1 cellular context compared by ENCODE assay signal in the genomic region with DNA sequence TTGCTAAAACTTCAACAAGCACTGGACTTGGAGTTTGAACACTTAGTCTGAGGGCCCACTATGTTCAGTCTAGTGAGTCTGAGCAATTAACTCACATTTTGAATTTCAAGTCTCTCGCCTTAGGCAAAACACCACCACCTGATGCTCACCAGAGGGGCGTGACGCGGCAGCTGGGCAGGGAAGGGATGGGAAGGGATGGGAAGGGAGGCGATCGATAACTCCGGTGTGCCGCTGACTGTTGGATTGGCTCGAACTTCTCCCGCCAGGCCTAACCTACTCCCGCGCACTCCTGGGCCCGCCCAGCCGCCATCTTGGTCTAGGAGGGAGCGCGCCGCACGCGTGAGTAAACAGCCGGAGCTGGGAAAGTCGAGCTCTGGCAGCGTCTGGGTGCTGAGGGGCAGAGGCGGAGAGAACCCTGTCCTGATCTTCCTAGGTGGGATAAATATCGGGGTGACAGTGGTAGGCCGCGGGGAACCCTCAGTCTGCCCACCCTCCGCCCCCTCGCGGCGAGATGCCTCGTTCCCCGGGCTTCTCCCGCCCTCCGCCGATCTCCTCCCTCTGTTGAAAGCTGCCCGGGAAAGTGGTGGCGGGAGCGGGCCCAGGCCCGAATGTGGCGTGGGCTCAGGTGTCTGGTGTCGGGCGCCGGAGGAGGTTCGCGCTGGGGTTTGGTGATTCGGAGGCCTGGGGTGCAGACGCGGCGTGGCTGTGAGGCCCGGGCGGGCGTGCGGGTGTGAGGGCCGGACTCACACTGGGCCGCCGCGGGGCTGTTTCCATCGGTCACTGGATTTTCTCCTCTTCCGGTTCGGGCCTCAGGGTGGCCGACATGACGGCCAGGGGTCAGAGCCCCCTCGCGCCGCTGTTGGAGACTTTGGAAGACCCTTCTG.
A peak's percentile ranks its signal among the peaks of the same experiment; 100 is the strongest.
TF ChIP-seq lines count a peak whose summit lies in the region.

A gene with protein sequence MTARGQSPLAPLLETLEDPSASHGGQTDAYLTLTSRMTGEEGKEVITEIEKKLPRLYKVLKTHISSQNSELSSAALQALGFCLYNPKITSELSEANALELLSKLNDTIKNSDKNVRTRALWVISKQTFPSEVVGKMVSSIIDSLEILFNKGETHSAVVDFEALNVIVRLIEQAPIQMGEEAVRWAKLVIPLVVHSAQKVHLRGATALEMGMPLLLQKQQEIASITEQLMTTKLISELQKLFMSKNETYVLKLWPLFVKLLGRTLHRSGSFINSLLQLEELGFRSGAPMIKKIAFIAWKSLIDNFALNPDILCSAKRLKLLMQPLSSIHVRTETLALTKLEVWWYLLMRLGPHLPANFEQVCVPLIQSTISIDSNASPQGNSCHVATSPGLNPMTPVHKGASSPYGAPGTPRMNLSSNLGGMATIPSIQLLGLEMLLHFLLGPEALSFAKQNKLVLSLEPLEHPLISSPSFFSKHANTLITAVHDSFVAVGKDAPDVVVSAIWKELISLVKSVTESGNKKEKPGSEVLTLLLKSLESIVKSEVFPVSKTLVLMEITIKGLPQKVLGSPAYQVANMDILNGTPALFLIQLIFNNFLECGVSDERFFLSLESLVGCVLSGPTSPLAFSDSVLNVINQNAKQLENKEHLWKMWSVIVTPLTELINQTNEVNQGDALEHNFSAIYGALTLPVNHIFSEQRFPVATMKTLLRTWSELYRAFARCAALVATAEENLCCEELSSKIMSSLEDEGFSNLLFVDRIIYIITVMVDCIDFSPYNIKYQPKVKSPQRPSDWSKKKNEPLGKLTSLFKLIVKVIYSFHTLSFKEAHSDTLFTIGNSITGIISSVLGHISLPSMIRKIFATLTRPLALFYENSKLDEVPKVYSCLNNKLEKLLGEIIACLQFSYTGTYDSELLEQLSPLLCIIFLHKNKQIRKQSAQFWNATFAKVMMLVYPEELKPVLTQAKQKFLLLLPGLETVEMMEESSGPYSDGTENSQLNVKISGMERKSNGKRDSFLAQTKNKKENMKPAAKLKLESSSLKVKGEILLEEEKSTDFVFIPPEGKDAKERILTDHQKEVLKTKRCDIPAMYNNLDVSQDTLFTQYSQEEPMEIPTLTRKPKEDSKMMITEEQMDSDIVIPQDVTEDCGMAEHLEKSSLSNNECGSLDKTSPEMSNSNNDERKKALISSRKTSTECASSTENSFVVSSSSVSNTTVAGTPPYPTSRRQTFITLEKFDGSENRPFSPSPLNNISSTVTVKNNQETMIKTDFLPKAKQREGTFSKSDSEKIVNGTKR (N-terminal part only) (plus strand): TSS at position 302 of the 884 bp plus-strand sequence. CDS start 522 bp downstream, at position 824.

TF ChIP-seq in WTC11, 78 proteins besides CTCF, POLR2A, EP300 and RAD21 (continued from another document and continues in another):
- TF ChIP-seq, protein P1, sequence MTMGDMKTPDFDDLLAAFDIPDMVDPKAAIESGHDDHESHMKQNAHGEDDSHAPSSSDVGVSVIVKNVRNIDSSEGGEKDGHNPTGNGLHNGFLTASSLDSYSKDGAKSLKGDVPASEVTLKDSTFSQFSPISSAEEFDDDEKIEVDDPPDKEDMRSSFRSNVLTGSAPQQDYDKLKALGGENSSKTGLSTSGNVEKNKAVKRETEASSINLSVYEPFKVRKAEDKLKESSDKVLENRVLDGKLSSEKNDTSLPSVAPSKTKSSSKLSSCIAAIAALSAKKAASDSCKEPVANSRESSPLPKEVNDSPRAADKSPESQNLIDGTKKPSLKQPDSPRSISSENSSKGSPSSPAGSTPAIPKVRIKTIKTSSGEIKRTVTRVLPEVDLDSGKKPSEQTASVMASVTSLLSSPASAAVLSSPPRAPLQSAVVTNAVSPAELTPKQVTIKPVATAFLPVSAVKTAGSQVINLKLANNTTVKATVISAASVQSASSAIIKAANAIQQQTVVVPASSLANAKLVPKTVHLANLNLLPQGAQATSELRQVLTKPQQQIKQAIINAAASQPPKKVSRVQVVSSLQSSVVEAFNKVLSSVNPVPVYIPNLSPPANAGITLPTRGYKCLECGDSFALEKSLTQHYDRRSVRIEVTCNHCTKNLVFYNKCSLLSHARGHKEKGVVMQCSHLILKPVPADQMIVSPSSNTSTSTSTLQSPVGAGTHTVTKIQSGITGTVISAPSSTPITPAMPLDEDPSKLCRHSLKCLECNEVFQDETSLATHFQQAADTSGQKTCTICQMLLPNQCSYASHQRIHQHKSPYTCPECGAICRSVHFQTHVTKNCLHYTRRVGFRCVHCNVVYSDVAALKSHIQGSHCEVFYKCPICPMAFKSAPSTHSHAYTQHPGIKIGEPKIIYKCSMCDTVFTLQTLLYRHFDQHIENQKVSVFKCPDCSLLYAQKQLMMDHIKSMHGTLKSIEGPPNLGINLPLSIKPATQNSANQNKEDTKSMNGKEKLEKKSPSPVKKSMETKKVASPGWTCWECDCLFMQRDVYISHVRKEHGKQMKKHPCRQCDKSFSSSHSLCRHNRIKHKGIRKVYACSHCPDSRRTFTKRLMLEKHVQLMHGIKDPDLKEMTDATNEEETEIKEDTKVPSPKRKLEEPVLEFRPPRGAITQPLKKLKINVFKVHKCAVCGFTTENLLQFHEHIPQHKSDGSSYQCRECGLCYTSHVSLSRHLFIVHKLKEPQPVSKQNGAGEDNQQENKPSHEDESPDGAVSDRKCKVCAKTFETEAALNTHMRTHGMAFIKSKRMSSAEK (CRISPR knock-in tag; IDR thresholded peaks at IDR 0.05; ENCODE audit: borderline replicate concordance): no peak
- TF ChIP-seq ZNF263 (CRISPR knock-in tag; IDR thresholded peaks at IDR 0.05; ENCODE audit: low read depth): no peak
- no peak for TF ChIP-seq NR1H2 (CRISPR knock-in tag; IDR thresholded peaks at IDR 0.05)
- 0 out of 2 replicates have a peak, but pooled peaks have one; percentile 11 for TF ChIP-seq NFYB (CRISPR knock-in tag; conservative IDR thresholded peaks at IDR 0.05; ENCODE audit: low read depth)
- 0 out of 2 replicates have a peak, but pooled peaks have one; percentile 44 for TF ChIP-seq ZNF416 (CRISPR knock-in tag; IDR thresholded peaks at IDR 0.05)
- no peak for TF ChIP-seq SMAD4 (CRISPR knock-in tag; IDR thresholded peaks at IDR 0.05)
- no peak for TF ChIP-seq ZNF317 (CRISPR knock-in tag; IDR thresholded peaks at IDR 0.05; ENCODE audit: borderline replicate concordance, low read depth)
- TF ChIP-seq GABPB1 (CRISPR knock-in tag; IDR thresholded peaks at IDR 0.05): peak; percentile 65
- TF ChIP-seq, protein P2, sequence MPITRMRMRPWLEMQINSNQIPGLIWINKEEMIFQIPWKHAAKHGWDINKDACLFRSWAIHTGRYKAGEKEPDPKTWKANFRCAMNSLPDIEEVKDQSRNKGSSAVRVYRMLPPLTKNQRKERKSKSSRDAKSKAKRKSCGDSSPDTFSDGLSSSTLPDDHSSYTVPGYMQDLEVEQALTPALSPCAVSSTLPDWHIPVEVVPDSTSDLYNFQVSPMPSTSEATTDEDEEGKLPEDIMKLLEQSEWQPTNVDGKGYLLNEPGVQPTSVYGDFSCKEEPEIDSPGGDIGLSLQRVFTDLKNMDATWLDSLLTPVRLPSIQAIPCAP (CRISPR knock-in tag; IDR thresholded peaks at IDR 0.05): peak; percentile 85
- TF ChIP-seq MYBL2 (CRISPR knock-in tag; IDR thresholded peaks at IDR 0.05): peak; percentile 86
- TF ChIP-seq SP1 (CRISPR knock-in tag; conservative IDR thresholded peaks at IDR 0.05): peak; percentile 96
- TF ChIP-seq, protein P3, sequence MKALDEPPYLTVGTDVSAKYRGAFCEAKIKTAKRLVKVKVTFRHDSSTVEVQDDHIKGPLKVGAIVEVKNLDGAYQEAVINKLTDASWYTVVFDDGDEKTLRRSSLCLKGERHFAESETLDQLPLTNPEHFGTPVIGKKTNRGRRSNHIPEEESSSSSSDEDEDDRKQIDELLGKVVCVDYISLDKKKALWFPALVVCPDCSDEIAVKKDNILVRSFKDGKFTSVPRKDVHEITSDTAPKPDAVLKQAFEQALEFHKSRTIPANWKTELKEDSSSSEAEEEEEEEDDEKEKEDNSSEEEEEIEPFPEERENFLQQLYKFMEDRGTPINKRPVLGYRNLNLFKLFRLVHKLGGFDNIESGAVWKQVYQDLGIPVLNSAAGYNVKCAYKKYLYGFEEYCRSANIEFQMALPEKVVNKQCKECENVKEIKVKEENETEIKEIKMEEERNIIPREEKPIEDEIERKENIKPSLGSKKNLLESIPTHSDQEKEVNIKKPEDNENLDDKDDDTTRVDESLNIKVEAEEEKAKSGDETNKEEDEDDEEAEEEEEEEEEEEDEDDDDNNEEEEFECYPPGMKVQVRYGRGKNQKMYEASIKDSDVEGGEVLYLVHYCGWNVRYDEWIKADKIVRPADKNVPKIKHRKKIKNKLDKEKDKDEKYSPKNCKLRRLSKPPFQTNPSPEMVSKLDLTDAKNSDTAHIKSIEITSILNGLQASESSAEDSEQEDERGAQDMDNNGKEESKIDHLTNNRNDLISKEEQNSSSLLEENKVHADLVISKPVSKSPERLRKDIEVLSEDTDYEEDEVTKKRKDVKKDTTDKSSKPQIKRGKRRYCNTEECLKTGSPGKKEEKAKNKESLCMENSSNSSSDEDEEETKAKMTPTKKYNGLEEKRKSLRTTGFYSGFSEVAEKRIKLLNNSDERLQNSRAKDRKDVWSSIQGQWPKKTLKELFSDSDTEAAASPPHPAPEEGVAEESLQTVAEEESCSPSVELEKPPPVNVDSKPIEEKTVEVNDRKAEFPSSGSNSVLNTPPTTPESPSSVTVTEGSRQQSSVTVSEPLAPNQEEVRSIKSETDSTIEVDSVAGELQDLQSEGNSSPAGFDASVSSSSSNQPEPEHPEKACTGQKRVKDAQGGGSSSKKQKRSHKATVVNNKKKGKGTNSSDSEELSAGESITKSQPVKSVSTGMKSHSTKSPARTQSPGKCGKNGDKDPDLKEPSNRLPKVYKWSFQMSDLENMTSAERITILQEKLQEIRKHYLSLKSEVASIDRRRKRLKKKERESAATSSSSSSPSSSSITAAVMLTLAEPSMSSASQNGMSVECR (CRISPR knock-in tag; IDR thresholded peaks at IDR 0.05; ENCODE audit: borderline replicate concordance): peak; percentile 25; the same call in 1 of the 2 replicates
- TF ChIP-seq, protein P4, sequence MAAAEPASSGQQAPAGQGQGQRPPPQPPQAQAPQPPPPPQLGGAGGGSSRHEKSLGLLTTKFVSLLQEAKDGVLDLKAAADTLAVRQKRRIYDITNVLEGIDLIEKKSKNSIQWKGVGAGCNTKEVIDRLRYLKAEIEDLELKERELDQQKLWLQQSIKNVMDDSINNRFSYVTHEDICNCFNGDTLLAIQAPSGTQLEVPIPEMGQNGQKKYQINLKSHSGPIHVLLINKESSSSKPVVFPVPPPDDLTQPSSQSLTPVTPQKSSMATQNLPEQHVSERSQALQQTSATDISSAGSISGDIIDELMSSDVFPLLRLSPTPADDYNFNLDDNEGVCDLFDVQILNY (CRISPR knock-in tag; IDR thresholded peaks at IDR 0.05): peak; percentile 97
- TF ChIP-seq EMX1 (CRISPR knock-in tag; IDR thresholded peaks at IDR 0.05): 0 out of 2 replicates have a peak, but pooled peaks have one; percentile 75
- TF ChIP-seq GTF2I (CRISPR knock-in tag; conservative IDR thresholded peaks at IDR 0.05): no peak
- TF ChIP-seq OVOL2 (CRISPR knock-in tag; IDR thresholded peaks at IDR 0.05; ENCODE audit: borderline replicate concordance): no peak
- TF ChIP-seq, protein P5, sequence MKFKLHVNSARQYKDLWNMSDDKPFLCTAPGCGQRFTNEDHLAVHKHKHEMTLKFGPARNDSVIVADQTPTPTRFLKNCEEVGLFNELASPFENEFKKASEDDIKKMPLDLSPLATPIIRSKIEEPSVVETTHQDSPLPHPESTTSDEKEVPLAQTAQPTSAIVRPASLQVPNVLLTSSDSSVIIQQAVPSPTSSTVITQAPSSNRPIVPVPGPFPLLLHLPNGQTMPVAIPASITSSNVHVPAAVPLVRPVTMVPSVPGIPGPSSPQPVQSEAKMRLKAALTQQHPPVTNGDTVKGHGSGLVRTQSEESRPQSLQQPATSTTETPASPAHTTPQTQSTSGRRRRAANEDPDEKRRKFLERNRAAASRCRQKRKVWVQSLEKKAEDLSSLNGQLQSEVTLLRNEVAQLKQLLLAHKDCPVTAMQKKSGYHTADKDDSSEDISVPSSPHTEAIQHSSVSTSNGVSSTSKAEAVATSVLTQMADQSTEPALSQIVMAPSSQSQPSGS (CRISPR knock-in tag; IDR thresholded peaks at IDR 0.05; ENCODE audit: borderline replicate concordance, low read depth): 0 out of 2 replicates have a peak, but pooled peaks have one; percentile 61
- no peak for TF ChIP-seq JUN (CRISPR knock-in tag; IDR thresholded peaks at IDR 0.05)
- TF ChIP-seq GRHL2 (CRISPR knock-in tag; IDR thresholded peaks at IDR 0.05; ENCODE audit: insufficient replicate concordance, severe bottlenecking): no peak
- TF ChIP-seq, protein P6, sequence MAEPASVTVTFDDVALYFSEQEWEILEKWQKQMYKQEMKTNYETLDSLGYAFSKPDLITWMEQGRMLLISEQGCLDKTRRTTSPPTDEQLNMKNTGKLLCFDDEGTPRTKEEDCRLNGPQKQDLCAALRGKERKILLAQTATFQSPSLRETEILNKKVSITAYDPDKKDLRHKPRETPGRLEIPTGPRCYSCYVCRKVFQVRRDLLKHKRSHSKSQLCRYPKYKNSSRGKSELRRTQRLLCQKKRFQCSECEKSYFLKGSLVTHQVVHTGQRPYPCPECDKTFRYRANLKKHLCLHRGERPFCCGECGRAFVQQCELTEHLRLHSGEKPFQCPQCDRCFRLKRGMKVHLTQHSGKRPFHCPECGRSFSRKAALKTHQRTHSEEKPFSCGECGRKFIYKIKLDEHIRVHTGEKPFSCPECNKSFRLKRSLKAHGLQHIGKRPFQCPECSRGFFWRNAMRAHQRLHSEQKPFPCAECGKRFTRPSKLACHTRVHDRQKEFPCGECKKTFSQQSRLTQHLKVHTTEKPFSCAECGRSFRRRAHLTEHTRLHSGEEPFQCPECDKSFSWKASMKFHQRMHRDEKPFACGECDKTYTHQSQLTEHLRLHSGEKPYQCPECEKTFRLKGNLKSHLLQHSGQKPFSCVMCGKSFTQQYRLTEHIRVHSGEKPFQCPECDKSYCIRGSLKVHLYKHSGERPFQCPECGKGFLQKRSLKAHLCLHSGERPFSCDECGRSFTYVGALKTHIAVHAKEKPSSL (CRISPR knock-in tag; conservative IDR thresholded peaks at IDR 0.05): no peak
- TF ChIP-seq ATF1 (CRISPR knock-in tag; IDR thresholded peaks at IDR 0.05): no peak
- TF ChIP-seq RORB (CRISPR knock-in tag; IDR thresholded peaks at IDR 0.05): no peak
- peak; percentile 65; the same call in 1 of the 2 replicates for TF ChIP-seq KAT7 (CRISPR knock-in tag; IDR thresholded peaks at IDR 0.05; ENCODE audit: borderline replicate concordance)
- no peak; the same call in 1 of the 2 replicates for TF ChIP-seq CREM (CRISPR knock-in tag; IDR thresholded peaks at IDR 0.05)
- no peak for TF ChIP-seq HMGA2 (CRISPR knock-in tag; IDR thresholded peaks at IDR 0.05)
- TF ChIP-seq NR3C1 (CRISPR knock-in tag; conservative IDR thresholded peaks at IDR 0.05; ENCODE audit: low read depth): no peak
- TF ChIP-seq, protein P7, sequence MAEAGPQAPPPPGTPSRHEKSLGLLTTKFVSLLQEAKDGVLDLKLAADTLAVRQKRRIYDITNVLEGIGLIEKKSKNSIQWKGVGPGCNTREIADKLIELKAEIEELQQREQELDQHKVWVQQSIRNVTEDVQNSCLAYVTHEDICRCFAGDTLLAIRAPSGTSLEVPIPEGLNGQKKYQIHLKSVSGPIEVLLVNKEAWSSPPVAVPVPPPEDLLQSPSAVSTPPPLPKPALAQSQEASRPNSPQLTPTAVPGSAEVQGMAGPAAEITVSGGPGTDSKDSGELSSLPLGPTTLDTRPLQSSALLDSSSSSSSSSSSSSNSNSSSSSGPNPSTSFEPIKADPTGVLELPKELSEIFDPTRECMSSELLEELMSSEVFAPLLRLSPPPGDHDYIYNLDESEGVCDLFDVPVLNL (CRISPR knock-in tag; IDR thresholded peaks at IDR 0.05; ENCODE audit: borderline replicate concordance, low read depth): peak; percentile 93
